Comparison of ENCODE assay signal across 17 cellular contexts in the genomic region with DNA sequence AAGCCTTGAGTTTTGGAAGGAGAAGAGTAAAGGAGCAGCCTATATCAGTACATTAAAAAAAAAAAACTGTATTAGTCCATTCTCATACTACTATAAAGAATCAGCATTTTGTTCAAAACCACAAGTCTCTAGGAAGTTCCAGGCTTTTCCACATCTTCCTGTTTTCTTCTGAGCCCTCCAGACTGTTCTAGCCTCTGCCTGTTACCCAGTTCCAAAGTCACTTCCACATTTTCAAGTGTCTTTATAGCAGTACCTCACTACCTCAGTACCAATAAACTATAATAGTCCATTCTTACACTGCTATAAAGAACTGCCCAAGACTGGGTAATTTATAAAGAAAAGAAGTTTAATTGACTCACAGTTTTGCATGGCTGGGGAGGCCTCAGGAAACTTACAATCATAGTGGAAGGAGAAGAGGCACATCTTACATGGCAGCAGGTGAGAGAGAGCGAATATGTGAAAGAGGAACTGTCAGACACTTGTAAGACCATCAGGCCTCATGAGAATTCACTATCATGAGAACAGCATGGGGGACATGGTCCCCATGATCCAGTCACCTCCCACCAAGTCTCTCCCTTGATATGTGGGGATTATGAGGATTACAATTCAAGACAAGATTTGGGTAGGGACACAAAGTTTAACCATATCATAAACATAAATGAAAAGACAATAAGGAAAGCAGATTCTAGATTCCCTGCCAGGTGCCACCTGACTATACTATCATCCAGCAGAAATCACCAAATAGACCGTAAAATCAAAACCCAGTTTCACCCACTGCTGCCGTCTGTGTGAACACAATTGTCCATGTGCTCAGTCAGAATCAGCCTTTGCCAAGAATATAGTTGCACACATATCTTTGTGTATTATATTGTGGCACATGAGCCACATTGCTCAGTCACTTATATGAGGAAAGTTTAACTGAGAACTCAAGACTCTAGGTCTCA. TPM values are rescaled to one million over a fixed set of nuclear protein-coding genes. Genes with fewer than 3 reads are reported as not detected.
DNase-seq lines count a peak whose midpoint lies in the region; ATAC-seq and TF ChIP-seq lines count a peak whose summit lies in the region.
"Had no signal": no experiment of that assay in that cellular context is flagged by ENCODE, and none has a peak within 500 bp of the region (broad histone marks: within the 10 kb centered on the region; RNA-seq: fewer than 3 reads in every experiment).

No MANE protein-coding gene starts in this region.

- no peaks in the 10 kb centered on the region for H3K27me3 ChIP-seq in left lung

- no peaks in the 10 kb centered on the region for H3K27me3 Mint-ChIP-seq in natural killer cell (ENCODE audit: low read depth in 2 of 2)
- no peaks in the 10 kb centered on the region for H3K27me3 Mint-ChIP-seq in natural killer cell treated with Interleukin-12 subunit alpha and Interleukin-12 subunit beta and Interleukin-15 and Interleukin-18, amount 100 ng/mL, for 72 hours
- H3K27me3 Mint-ChIP-seq: activated naive CD8-positive, alpha-beta T cell treated with anti-CD3 and anti-CD28 coated beads, Interleukin-2, amount 50 U/mL, for 24 hours had no signal

- no peak for TF ChIP-seq CTCF in natural killer cell (IDR thresholded peaks at IDR 0.05)
- no peak for TF ChIP-seq CTCF in left lung (IDR thresholded peaks at IDR 0.05)

- intact Hi-C loops in natural killer cell (cut with micrococcal nuclease): no loop called here
- intact Hi-C loops in left lung (cut with DNase I): no loop called here

- no peaks in the 10 kb centered on the region for H3K9me3 ChIP-seq in left lung

- DNase-seq in natural killer cell: no peak
- no peak for DNase-seq in natural killer cell treated with Interleukin-12 subunit alpha and Interleukin-12 subunit beta and Interleukin-15 and Interleukin-18, amount 100 ng/mL, for 72 hours (ENCODE audit: low spot score)
- peak; percentile 46 for DNase-seq in cerebellar cortex (ENCODE audit: low spot score)
- no peak for DNase-seq in left lung
- no peak for DNase-seq in NCI-H82 treated with DMSO at 0.1 percent for 48 hours (lab: John Stamatoyannopoulos, UW; ENCODE audit: unreplicated experiment)
- DNase-seq in COR-L47 (lab: John Stamatoyannopoulos, UW): no peak
- DNase-seq: ACHN; activated CD4-positive, alpha-beta T cell treated with anti-CD3 and anti-CD28 coated beads, Interleukin-2, amount 50 U/mL, for 1 hour; activated naive CD8-positive, alpha-beta T cell treated with anti-CD3 and anti-CD28 coated beads, Interleukin-2, amount 50 U/mL, for 24 hours; activated T-cell treated with anti-CD3 and anti-CD28 coated beads, Interleukin-2, amount 50 U/mL, for 1 hour; CD8-positive, alpha-beta T cell; NCI-H1436; small intestine had no signal

- no peaks in the 10 kb centered on the region for H3K9me3 Mint-ChIP-seq in natural killer cell
- no peaks in the 10 kb centered on the region for H3K9me3 Mint-ChIP-seq in natural killer cell treated with Interleukin-12 subunit alpha and Interleukin-12 subunit beta and Interleukin-15 and Interleukin-18, amount 100 ng/mL, for 72 hours
- H3K9me3 Mint-ChIP-seq: CD8-positive, alpha-beta T cell had no signal

- no peak overlapping the region for H3K4me3 ChIP-seq in left lung
- H3K4me3 ChIP-seq: SK-N-MC had no signal

- peaks cover 0 to 17% of the 10 kb centered on the region in 2 donors for H3K4me1 ChIP-seq in left lung

- ATAC-seq in natural killer cell (no peak), left lung (peak; percentile 62), GM21447 (IDR thresholded peaks at IDR 0.05; ENCODE audit: unreplicated experiment) (no peak), HG02938 (IDR thresholded peaks at IDR 0.05; ENCODE audit: unreplicated experiment) (no peak)
- ATAC-seq in natural killer cell treated with Interleukin-12 subunit alpha and Interleukin-12 subunit beta and Interleukin-15 and Interleukin-18, amount 100 ng/mL, for 72 hours: no peak
- ATAC-seq: activated naive CD8-positive, alpha-beta T cell treated with anti-CD3 and anti-CD28 coated beads, Interleukin-2, amount 50 U/mL, for 24 hours; CD8-positive, alpha-beta T cell; HCT116 had no signal

- no peaks in the 10 kb centered on the region for H3K36me3 ChIP-seq in left lung

- H3K27ac Mint-ChIP-seq in natural killer cell: peak overlapping the region; percentile 7 to 61
- H3K27ac Mint-ChIP-seq in natural killer cell treated with Interleukin-12 subunit alpha and Interleukin-12 subunit beta and Interleukin-15 and Interleukin-18, amount 100 ng/mL, for 72 hours: no peak overlapping the region
- H3K27ac Mint-ChIP-seq: activated naive CD8-positive, alpha-beta T cell treated with anti-CD3 and anti-CD28 coated beads, Interleukin-2, amount 50 U/mL, for 24 hours; CD8-positive, alpha-beta T cell had no signal

- H3K4me1 Mint-ChIP-seq in natural killer cell: peaks cover 13 to 18% of the 10 kb centered on the region in 2 donors
- peaks cover 7 to 10% of the 10 kb centered on the region in 2 donors for H3K4me1 Mint-ChIP-seq in natural killer cell treated with Interleukin-12 subunit alpha and Interleukin-12 subunit beta and Interleukin-15 and Interleukin-18, amount 100 ng/mL, for 72 hours (ENCODE audit: low read depth in 2 of 2)

- H3K36me3 Mint-ChIP-seq in natural killer cell: no peaks in the 10 kb centered on the region
- H3K36me3 Mint-ChIP-seq in natural killer cell treated with Interleukin-12 subunit alpha and Interleukin-12 subunit beta and Interleukin-15 and Interleukin-18, amount 100 ng/mL, for 72 hours: no peaks in the 10 kb centered on the region

- H3K4me3 Mint-ChIP-seq in natural killer cell: no peak overlapping the region
- no peak overlapping the region for H3K4me3 Mint-ChIP-seq in natural killer cell treated with Interleukin-12 subunit alpha and Interleukin-12 subunit beta and Interleukin-15 and Interleukin-18, amount 100 ng/mL, for 72 hours
- H3K4me3 Mint-ChIP-seq: activated naive CD8-positive, alpha-beta T cell treated with anti-CD3 and anti-CD28 coated beads, Interleukin-2, amount 50 U/mL, for 24 hours; CD8-positive, alpha-beta T cell had no signal

- H3K27ac ChIP-seq in left lung: peak overlapping the region in 1 of 2 donors; percentile 10

RNA-seq across cellular contexts. Expression of gene TOGARAM1, which starts 27.8 kb away (rescaled TPM):
- total RNA-seq in natural killer cell: 10 to 100 TPM; 17.4 to 21.4 (median 19.6) TPM
- 10 to 100 TPM; 11.0 to 11.5 TPM for total RNA-seq in natural killer cell treated with Interleukin-12 subunit alpha and Interleukin-12 subunit beta and Interleukin-15 and Interleukin-18, amount 100 ng/mL, for 72 hours
- 10 to 100 TPM; 12.3 to 17.2 TPM for total RNA-seq in left lung

RNA-seq across cellular contexts. Expression of gene KLHL28, which starts 28.0 kb away (rescaled TPM):
- total RNA-seq in natural killer cell: 10 to 100 TPM; 47.6 to 59.7 (median 56.0) TPM
- total RNA-seq in natural killer cell treated with Interleukin-12 subunit alpha and Interleukin-12 subunit beta and Interleukin-15 and Interleukin-18, amount 100 ng/mL, for 72 hours: 10 to 100 TPM; 13.8 to 16.5 TPM
- total RNA-seq in left lung: 10 to 100 TPM; 14.7 to 16.6 TPM

Comparison
In these comparisons a context has a peak if more than half of its experiments do, and no peak if none do; other contexts are left out.
1. H3K27ac Mint-ChIP-seq: peak in natural killer cell (2 of 2); none in natural killer cell treated with Interleukin-12 subunit alpha and Interleukin-12 subunit beta and Interleukin-15 and Interleukin-18, amount 100 ng/mL, for 72 hours (0 of 2).